In the genomic region with DNA sequence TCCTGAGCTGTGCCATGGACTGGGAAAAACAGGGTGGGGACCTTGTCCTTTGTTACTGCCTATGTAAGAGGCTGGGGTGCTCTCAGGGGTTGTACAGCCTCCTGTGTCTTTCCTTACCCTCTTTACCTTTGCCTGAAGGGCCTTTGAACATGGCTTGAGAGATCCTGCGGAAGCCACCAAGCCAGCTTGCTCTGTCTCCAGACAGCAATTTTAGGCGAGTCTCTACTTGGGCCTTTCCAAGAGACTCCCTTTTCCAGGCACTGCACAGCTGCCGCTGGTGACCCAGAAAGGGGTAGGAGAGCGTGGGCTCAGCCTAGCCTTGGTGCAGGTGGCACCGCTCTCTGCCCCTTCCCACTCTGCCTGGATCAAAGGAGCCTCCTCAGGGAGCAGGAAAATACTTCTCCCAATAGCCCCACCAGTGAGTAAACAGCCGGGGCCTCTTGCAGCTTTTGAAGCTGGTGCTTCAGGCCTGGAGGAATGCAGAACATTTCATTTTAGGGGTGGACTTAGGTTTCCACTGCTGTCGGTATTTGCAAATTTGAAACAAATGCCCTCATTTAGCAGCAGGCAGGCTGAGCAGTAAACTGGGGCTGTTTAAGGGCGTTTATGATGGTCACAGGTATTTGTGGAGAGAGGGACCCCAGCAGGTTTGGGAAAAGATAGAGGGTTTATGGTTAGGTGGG, we compare ENCODE assay signal across 11 cellular contexts. TPM values are rescaled to one million over a fixed set of nuclear protein-coding genes. Genes with fewer than 3 reads are reported as not detected.
DNase-seq lines count a peak whose midpoint lies in the region; ATAC-seq, FAIRE-seq and TF ChIP-seq lines count a peak whose summit lies in the region.
"Had no signal": no experiment of that assay in that cellular context is flagged by ENCODE, and none has a peak within 500 bp of the region (broad histone marks: within the 10 kb centered on the region; RNA-seq: fewer than 3 reads in every experiment).

No MANE protein-coding gene starts in this region.

- H3K27ac Mint-ChIP-seq in CD14-positive monocyte: peak overlapping the region in 1 of 7 donors; percentile 75
- H3K27ac Mint-ChIP-seq: activated naive CD8-positive, alpha-beta T cell had no signal

- WGBS in heart left ventricle, 4 donors: 79 to 90% (median 80%) methylated on average over 6 to 8 of the region's 8 CpGs
- 17 to 23% methylated on average over 6 to 8 of the region's 8 CpGs for WGBS in mesodermal cell (ENCODE audit: insufficient coverage in 2 of 2), 2 experiments

- no peaks in the 10 kb centered on the region for H3K27me3 ChIP-seq in cardiac muscle cell
- no peaks in the 10 kb centered on the region for H3K27me3 ChIP-seq in heart left ventricle

- ATAC-seq in heart left ventricle (no peak), Right ventricle myocardium superior (ENCODE audit: poor library complexity) (no peak)
- ATAC-seq: GM12878 had no signal

- H3K36me3 Mint-ChIP-seq in CD14-positive monocyte: no peaks in the 10 kb centered on the region
- H3K36me3 Mint-ChIP-seq: activated naive CD8-positive, alpha-beta T cell had no signal

- H3K36me3 ChIP-seq in cardiac muscle cell: no peaks in the 10 kb centered on the region
- no peaks in the 10 kb centered on the region for H3K36me3 ChIP-seq in heart left ventricle
- H3K36me3 ChIP-seq in mesodermal cell (ENCODE audit: control insufficient read depth, insufficient read depth, low read length): no peaks in the 10 kb centered on the region

- no peak for FAIRE-seq in GM12891 (lab: Jason Lieb, UNC)
- FAIRE-seq: GM12878 had no signal

- TF ChIP-seq CTCF in cardiac muscle cell (IDR thresholded peaks at IDR 0.05; ENCODE audit: low read depth, low read length) (no peak), heart left ventricle (IDR thresholded peaks at IDR 0.05) (no peak), CD14-positive monocyte (IDR thresholded peaks at IDR 0.05) (no peak)

- H3K4me1 ChIP-seq in cardiac muscle cell (ENCODE audit: low read depth) (peaks cover 19% of the 10 kb centered on the region), heart left ventricle (peaks cover 0 to 5% (median 0%) of the 10 kb centered on the region in 12 donors), mesodermal cell (ENCODE audit: control insufficient read depth, insufficient read depth, low read length, poor library complexity, severe bottlenecking) (peaks cover 46% of the 10 kb centered on the region)

- peaks cover 11% of the 10 kb centered on the region for H3K4me1 Mint-ChIP-seq in CD14-positive monocyte

- peaks cover 0 to 2% (median 0%) of the 10 kb centered on the region in 3 donors for H3K27me3 Mint-ChIP-seq in CD14-positive monocyte (ENCODE audit: low read depth in 3 of 3)
- H3K27me3 Mint-ChIP-seq: activated naive CD8-positive, alpha-beta T cell had no signal

- intact Hi-C loops in heart left ventricle (cut with DNase I): no loop called here
- intact Hi-C loops in CD14-positive monocyte (cut with micrococcal nuclease): no loop called here
- intact Hi-C loops in Right ventricle myocardium superior (cut with DNase I): no loop called here

- DNase-seq in cardiac muscle cell (ENCODE audit: low read depth in 1 of 2, low spot score in 1 of 2) (no peak), heart left ventricle (no peak), ecto neural progenitor cell (ENCODE audit: low spot score) (peak; percentile 49), activated T-cell treated with anti-CD3 and anti-CD28 coated beads for 4 hours (no peak), GM12891 (ENCODE audit: insufficient read length, low spot score) (no peak), CD14-positive monocyte (ENCODE audit: low spot score) (no peak), Right ventricle myocardium superior (no peak)
- DNase-seq: activated CD4-positive, alpha-beta T cell treated with anti-CD3 and anti-CD28 coated beads for 1 hour had no signal

- H3K9me3 ChIP-seq in cardiac muscle cell (ENCODE audit: low read depth): no peaks in the 10 kb centered on the region
- H3K9me3 ChIP-seq in heart left ventricle: no peaks in the 10 kb centered on the region
- no peaks in the 10 kb centered on the region for H3K9me3 ChIP-seq in mesodermal cell (ENCODE audit: control insufficient read depth, low read length)

- H3K27ac ChIP-seq in cardiac muscle cell: peak overlapping the region; percentile 82
- H3K27ac ChIP-seq in heart left ventricle: no peak overlapping the region
- H3K27ac ChIP-seq in mesodermal cell (ENCODE audit: low read depth, low read length, severe bottlenecking): peak overlapping the region; percentile 84

- H3K9me3 Mint-ChIP-seq in CD14-positive monocyte: no peaks in the 10 kb centered on the region

- no peak overlapping the region for H3K4me3 Mint-ChIP-seq in CD14-positive monocyte
- H3K4me3 Mint-ChIP-seq: activated naive CD8-positive, alpha-beta T cell had no signal

- no peak overlapping the region for H3K4me3 ChIP-seq in cardiac muscle cell
- H3K4me3 ChIP-seq in heart left ventricle: no peak overlapping the region
- H3K4me3 ChIP-seq in mesodermal cell (ENCODE audit: extremely low read depth, insufficient read depth, low read length, poor library complexity, severe bottlenecking): no peak overlapping the region
- H3K4me3 ChIP-seq: GM12878 had no signal

- no peak for TF ChIP-seq POLR2A in heart left ventricle (IDR thresholded peaks at IDR 0.05)
- no peak for TF ChIP-seq POLR2A in GM12891 (IDR thresholded peaks at IDR 0.05; ENCODE audit: low read depth, low read length)

TF ChIP-seq in GM12891, 5 proteins besides CTCF, POLR2A, EP300 and RAD21:
- TF ChIP-seq POU2F2 (IDR thresholded peaks at IDR 0.05; ENCODE audit: low read depth, low read length) (no peak), TAF1 (IDR thresholded peaks at IDR 0.05; ENCODE audit: low read depth, low read length) (no peak), SPI1 (IDR thresholded peaks at IDR 0.05; ENCODE audit: low read depth, low read length) (no peak), POLR2AphosphoS5 (IDR thresholded peaks at IDR 0.05; ENCODE audit: low read depth, low read length) (no peak), PAX5 (IDR thresholded peaks at IDR 0.05; ENCODE audit: insufficient read depth, low read length, severe bottlenecking) (no peak)

RNA-seq across cellular contexts. Expression of a gene that starts 13.9 kb away (rescaled TPM):
- total RNA-seq in cardiac muscle cell: 103 and 115 TPM in 2 replicates
- 75.8 and 88.0 TPM in 2 replicates for polyA plus RNA-seq in cardiac muscle cell
- 10 to 100 TPM in 1 of 9 donors, 1 to 10 TPM in 8; 1.4 to 10.4 (median 1.9) TPM for total RNA-seq in heart left ventricle
- 1 to 10 TPM; 1.8 to 4.8 TPM for polyA plus RNA-seq in heart left ventricle
- polyA plus RNA-seq in mesodermal cell (2013, experiment 1 of 2): 160 TPM
- polyA plus RNA-seq in mesodermal cell (2013, experiment 2 of 2): 129 TPM
- polyA plus RNA-seq in GM12891 (2012; ENCODE audit: low read depth, missing spikeins): 0.60 TPM
- polyA plus RNA-seq in CD14-positive monocyte: not detected
- total RNA-seq in Right ventricle myocardium superior: 1.4 TPM

RNA-seq across cellular contexts. Expression of a gene that starts 30.6 kb away (rescaled TPM):
- 44.3 and 57.2 TPM in 2 replicates for total RNA-seq in cardiac muscle cell
- polyA plus RNA-seq in cardiac muscle cell: 38.4 and 60.5 TPM in 2 replicates
- total RNA-seq in heart left ventricle: 10 to 100 TPM; 18.8 to 35.4 (median 26.9) TPM
- 10 to 100 TPM; 23.5 to 30.0 TPM for polyA plus RNA-seq in heart left ventricle
- 36.5 TPM for polyA plus RNA-seq in mesodermal cell (2013, experiment 1 of 2)
- 34.1 TPM for polyA plus RNA-seq in mesodermal cell (2013, experiment 2 of 2)
- polyA plus RNA-seq in GM12891 (2012; ENCODE audit: low read depth, missing spikeins): 9.9 TPM
- polyA plus RNA-seq in CD14-positive monocyte: 1 to 10 TPM; 6.0 to 6.1 TPM
- total RNA-seq in Right ventricle myocardium superior: 30.6 TPM

RNA-seq across cellular contexts. Expression of a gene that starts 30.8 kb away (rescaled TPM):
- total RNA-seq in cardiac muscle cell (49.1 and 76.8 TPM in 2 replicates), heart left ventricle (10 to 100 TPM; 54.0 to 98.5 (median 83.1) TPM), Right ventricle myocardium superior (107 TPM)
- polyA plus RNA-seq in cardiac muscle cell (148 and 188 TPM in 2 replicates), heart left ventricle (100 to 1,000 TPM; 119 to 142 TPM), CD14-positive monocyte (10 to 100 TPM; 23.9 to 26.3 TPM)
- 65.2 TPM for polyA plus RNA-seq in mesodermal cell (2013, experiment 1 of 2)
- polyA plus RNA-seq in mesodermal cell (2013, experiment 2 of 2): 60.8 TPM
- 67.8 TPM for polyA plus RNA-seq in GM12891 (2012; ENCODE audit: low read depth, missing spikeins)

RNA-seq across cellular contexts. Expression of a gene that starts 36.4 kb away (rescaled TPM):
- total RNA-seq in cardiac muscle cell: 43.5 and 65.8 TPM in 2 replicates
- 33.1 and 44.9 TPM in 2 replicates for polyA plus RNA-seq in cardiac muscle cell
- 10 to 100 TPM in 2 of 9 donors, 1 to 10 TPM in 7; 5.6 to 13.2 (median 7.9) TPM for total RNA-seq in heart left ventricle
- polyA plus RNA-seq in heart left ventricle: 1 to 10 TPM; 3.5 to 6.1 TPM
- 46.0 TPM for polyA plus RNA-seq in mesodermal cell (2013, experiment 1 of 2)
- polyA plus RNA-seq in mesodermal cell (2013, experiment 2 of 2): 39.7 TPM
- polyA plus RNA-seq in GM12891 (2012; ENCODE audit: low read depth, missing spikeins): 14.6 TPM
- 1 to 10 TPM; 1.2 to 2.4 TPM for polyA plus RNA-seq in CD14-positive monocyte
- 6.8 TPM for total RNA-seq in Right ventricle myocardium superior

Comparison
In these comparisons a context has a peak if more than half of its experiments do, and no peak if none do; other contexts are left out.
1. H3K27ac ChIP-seq: peak in cardiac muscle cell (single experiment) and mesodermal cell (single experiment); none in heart left ventricle (0 of 12).